Comparison of ENCODE assay signal across 18 cellular contexts in the genomic region with DNA sequence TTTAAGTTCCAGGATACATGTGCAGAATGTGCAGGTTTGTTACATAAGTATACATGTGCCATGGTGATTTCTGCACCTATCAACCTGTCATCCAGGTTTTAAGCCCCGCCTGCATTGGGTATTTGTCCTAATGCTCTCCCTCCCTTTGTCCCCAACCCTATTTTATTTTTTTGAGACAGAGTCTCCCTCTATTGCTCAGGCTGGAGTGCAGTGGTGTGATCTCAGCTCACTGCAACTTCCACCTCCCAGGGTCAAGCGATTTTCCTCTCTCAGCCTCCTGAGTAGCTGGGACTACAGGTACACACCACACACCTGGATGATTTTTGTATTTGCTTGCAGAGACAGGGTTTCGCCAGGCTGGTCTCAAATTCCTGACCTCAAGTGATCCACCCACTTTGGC. TPM values are rescaled to one million over a fixed set of nuclear protein-coding genes. Genes with fewer than 3 reads are reported as not detected.
"Had no signal": no experiment of that assay in that cellular context is flagged by ENCODE, and none has a peak within 500 bp of the region (broad histone marks: within the 10 kb centered on the region; RNA-seq: fewer than 3 reads in every experiment).

No MANE protein-coding gene starts in this region.

RNA-seq across cellular contexts. Expression of a gene that starts 18.7 kb away (rescaled TPM):
- total RNA-seq: activated CD4-positive, alpha-beta memory T cell treated with anti-CD3 and anti-CD28 coated beads, Interleukin-2, amount 10 ng/mL, durations not matched to agents 7 days and 5 days; activated CD8-positive, alpha-beta memory T cell treated with anti-CD3 and anti-CD28 coated beads, Interleukin-2, amount 10 ng/mL, durations not matched to agents 7 days and 5 days; activated CD8-positive, alpha-beta T cell treated with anti-CD3 and anti-CD28 coated beads, Interleukin-2, amount 10 ng/mL, durations not matched to agents 7 days and 5 days; activated naive CD8-positive, alpha-beta T cell treated with anti-CD3 and anti-CD28 coated beads for 36 hours; activated T-helper 2 cell treated with anti-CD3 and anti-CD28 coated beads, Interferon-gamma antibody, Interleukin-2, Interleukin-4, amounts not matched to agents 10 μg/mL and 5 μg/mL and 100 μg/mL, durations not matched to agents 14 hours and 24 hours and 36 hours; T-helper 1 cell treated with Interleukin-12 subunit alpha and Interleukin-12 subunit beta and Interleukin-4 antibody, amounts not matched to agents 30 ng/mL and 1 ng/mL, for 36 hours; T-helper 17 cell; T-helper 2 cell treated with Interferon-gamma antibody and Interleukin-4, amounts not matched to agents 100 ng/mL and 5 ng/mL, for 36 hours had no signal
- polyA plus RNA-seq: cardiac muscle cell had no signal

RNA-seq across cellular contexts. Expression of a gene that starts 50.4 kb away (rescaled TPM):
- total RNA-seq: activated CD4-positive, alpha-beta memory T cell treated with anti-CD3 and anti-CD28 coated beads, Interleukin-2, amount 10 ng/mL, durations not matched to agents 7 days and 5 days; activated CD4-positive, alpha-beta T cell treated with anti-CD3 and anti-CD28 coated beads for 36 hours; activated CD4-positive, alpha-beta T cell treated with anti-CD3 and anti-CD28 coated beads, Interleukin-2, amount 10 ng/mL, durations not matched to agents 7 days and 5 days; activated CD8-positive, alpha-beta memory T cell treated with anti-CD3 and anti-CD28 coated beads, Interleukin-2, amount 10 ng/mL, durations not matched to agents 7 days and 5 days; activated CD8-positive, alpha-beta T cell treated with anti-CD3 and anti-CD28 coated beads, Interleukin-2, amount 10 ng/mL, durations not matched to agents 7 days and 5 days; activated naive CD4-positive, alpha-beta T cell treated with anti-CD3 and anti-CD28 coated beads for 36 hours; activated naive CD4-positive, alpha-beta T cell treated with anti-CD3 and anti-CD28 coated beads, Interleukin-2, amount 50 U/mL, for 72 hours; activated naive CD8-positive, alpha-beta T cell treated with anti-CD3 and anti-CD28 coated beads for 36 hours; activated T-helper 2 cell treated with anti-CD3 and anti-CD28 coated beads, Interferon-gamma antibody, Interleukin-2, Interleukin-4, amounts not matched to agents 10 μg/mL and 5 μg/mL and 100 μg/mL, durations not matched to agents 14 hours and 24 hours and 36 hours; adrenal gland; aorta; astrocyte; bronchial epithelial cell; cardiac muscle cell; T-cell; T-helper 1 cell treated with Interleukin-12 subunit alpha and Interleukin-12 subunit beta and Interleukin-4 antibody, amounts not matched to agents 30 ng/mL and 1 ng/mL, for 36 hours; T-helper 17 cell; T-helper 2 cell treated with Interferon-gamma antibody and Interleukin-4, amounts not matched to agents 100 ng/mL and 5 ng/mL, for 36 hours had no signal
- polyA plus RNA-seq: adrenal gland, aorta, cardiac muscle cell had no signal
